10 cellular contexts compared by ENCODE assay signal in the genomic region with DNA sequence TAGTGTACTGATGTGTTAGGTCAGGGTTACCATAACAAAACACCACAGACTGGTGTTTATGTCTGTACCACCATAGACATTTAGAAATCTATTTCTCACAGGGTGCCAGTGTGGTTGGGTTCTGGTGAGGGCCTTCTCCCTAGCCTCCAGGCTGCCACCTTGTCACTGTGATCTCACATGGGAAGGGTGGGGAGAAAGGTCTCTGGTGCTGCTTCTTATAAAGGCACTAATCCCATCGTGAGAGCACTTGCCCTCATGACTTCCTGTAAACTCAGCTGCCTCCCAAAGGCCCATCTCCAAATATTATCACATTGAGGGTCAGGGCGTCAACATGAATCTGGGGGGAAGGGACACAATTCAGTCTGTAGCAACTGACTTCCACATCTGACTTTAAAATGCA. TPM values are rescaled to one million over a fixed set of nuclear protein-coding genes. Genes with fewer than 3 reads are reported as not detected.
DNase-seq lines count a peak whose midpoint lies in the region; ATAC-seq and TF ChIP-seq lines count a peak whose summit lies in the region.
"Had no signal": no experiment of that assay in that cellular context is flagged by ENCODE, and none has a peak within 500 bp of the region (broad histone marks: within the 10 kb centered on the region; RNA-seq: fewer than 3 reads in every experiment).

No MANE protein-coding gene starts in this region.

- POLR2A ChIA-PET in CD8-positive, alpha-beta memory T cell (lab: Charles Lee) = no interaction called here

- no peaks in the 10 kb centered on the region for H3K9me3 ChIP-seq in CD8-positive, alpha-beta memory T cell (ENCODE audit: low read length)
- H3K9me3 ChIP-seq in right atrium auricular region (no peaks in the 10 kb centered on the region), sigmoid colon (no peaks in the 10 kb centered on the region), ovary (no peaks in the 10 kb centered on the region)
- H3K9me3 ChIP-seq: SJSA1 had no signal

- TF ChIP-seq POLR2A in sigmoid colon (IDR thresholded peaks at IDR 0.05) = no peak
- TF ChIP-seq POLR2A in ovary (IDR thresholded peaks at IDR 0.05) = no peak

- H3K27me3 ChIP-seq in CD8-positive, alpha-beta memory T cell (ENCODE audit: insufficient read depth, low read length, poor library complexity, severe bottlenecking) = no peaks in the 10 kb centered on the region
- H3K27me3 ChIP-seq in right atrium auricular region = no peaks in the 10 kb centered on the region
- no peaks in the 10 kb centered on the region for H3K27me3 ChIP-seq in sigmoid colon
- H3K27me3 ChIP-seq in ovary = no peaks in the 10 kb centered on the region
- H3K27me3 ChIP-seq: SJSA1 had no signal

- TF ChIP-seq EP300 in sigmoid colon (IDR thresholded peaks at IDR 0.05) (no peak), ovary (IDR thresholded peaks at IDR 0.05) (no peak)

- CTCF ChIA-PET in CD8-positive, alpha-beta memory T cell (lab: Charles Lee) = interaction anchor here (1.1 to 2.4 kb wide), 2 partner anchors 10 to 1019 kb away, joined by 4 to 6 read pairs; no protein-coding TSS in a partner anchor

- H3K4me3 ChIP-seq in CD8-positive, alpha-beta memory T cell (ENCODE audit: low read length) = no peak overlapping the region
- H3K4me3 ChIP-seq in right atrium auricular region (no peak overlapping the region), sigmoid colon (no peak overlapping the region), ovary (no peak overlapping the region)
- H3K4me3 ChIP-seq: SJSA1 had no signal

- H3K27me3 Mint-ChIP-seq in CD8-positive, alpha-beta memory T cell = no peaks in the 10 kb centered on the region
- H3K27me3 Mint-ChIP-seq in activated T-helper 17 cell treated with anti-CD3 and anti-CD28 coated beads, Interleukin-2, amount 50 U/mL, for 72 hours = no peaks in the 10 kb centered on the region

- peaks cover 0 to 15% (median 0%) of the 10 kb centered on the region in 3 donors for H3K36me3 Mint-ChIP-seq in CD8-positive, alpha-beta memory T cell
- H3K36me3 Mint-ChIP-seq in activated T-helper 17 cell treated with anti-CD3 and anti-CD28 coated beads, Interleukin-2, amount 50 U/mL, for 72 hours (ENCODE audit: low read depth) = no peaks in the 10 kb centered on the region

- no peak for DNase-seq in CD8-positive, alpha-beta memory T cell
- DNase-seq in right atrium auricular region (ENCODE audit: low spot score) (no peak), sigmoid colon (peak; percentile 42), NCI-H774 (lab: John Stamatoyannopoulos, UW) (no peak), NOMO-1 (lab: John Stamatoyannopoulos, UW; ENCODE audit: unreplicated experiment in 2 of 2) (no peak), ovary (no peak), GM19238 (ENCODE audit: insufficient read length, low spot score) (no peak)
- DNase-seq: NCI-H187 treated with DMSO at 0.1 percent for 48 hours had no signal

- peaks cover 78 to 91% (median 91%) of the 10 kb centered on the region in 3 donors for H3K4me1 Mint-ChIP-seq in CD8-positive, alpha-beta memory T cell
- peaks cover 46% of the 10 kb centered on the region for H3K4me1 Mint-ChIP-seq in activated T-helper 17 cell treated with anti-CD3 and anti-CD28 coated beads, Interleukin-2, amount 50 U/mL, for 72 hours

- WGBS in sigmoid colon, 2 donors = 43 to 44% methylated on average over 2 of the region's 2 CpGs
- 37 to 47% (median 39%) methylated on average over 2 of the region's 2 CpGs for WGBS in ovary, 3 donors

- H3K36me3 ChIP-seq in CD8-positive, alpha-beta memory T cell (ENCODE audit: insufficient read depth, low read length) = no peaks in the 10 kb centered on the region
- H3K36me3 ChIP-seq in right atrium auricular region (no peaks in the 10 kb centered on the region), sigmoid colon (peaks cover 0 to 7% (median 0%) of the 10 kb centered on the region in 4 donors), ovary (no peaks in the 10 kb centered on the region)
- H3K36me3 ChIP-seq: SJSA1 had no signal

- H3K4me1 ChIP-seq in CD8-positive, alpha-beta memory T cell (ENCODE audit: insufficient read depth, low read length) = peaks cover 78% of the 10 kb centered on the region
- H3K4me1 ChIP-seq in right atrium auricular region (peaks cover 0 to 93% of the 10 kb centered on the region in 2 donors), sigmoid colon (peaks cover 0 to 91% (median 88%) of the 10 kb centered on the region in 4 donors), ovary (ENCODE audit: insufficient read depth) (peaks cover 20% of the 10 kb centered on the region)
- H3K4me1 ChIP-seq: SJSA1 had no signal

- TF ChIP-seq CTCF in right atrium auricular region (IDR thresholded peaks at IDR 0.05) (no peak), sigmoid colon (IDR thresholded peaks at IDR 0.05) (no peak), ovary (IDR thresholded peaks at IDR 0.05) (no peak)

- no peak overlapping the region for H3K27ac ChIP-seq in CD8-positive, alpha-beta memory T cell (ENCODE audit: low read depth, low read length)
- peak overlapping the region; percentile 83 to 95 for H3K27ac ChIP-seq in right atrium auricular region
- peak overlapping the region; percentile 75 to 89 (median 83) for H3K27ac ChIP-seq in sigmoid colon
- H3K27ac ChIP-seq in ovary = peak overlapping the region in 1 of 2 donors; percentile 28
- H3K27ac ChIP-seq: SJSA1 had no signal

- no peak for ATAC-seq in activated T-helper 17 cell treated with anti-CD3 and anti-CD28 coated beads, Interleukin-2, amount 50 U/mL, for 72 hours (replicated peaks)

- peak overlapping the region; percentile 72 to 91 (median 78) for H3K27ac Mint-ChIP-seq in CD8-positive, alpha-beta memory T cell
- H3K27ac Mint-ChIP-seq in activated T-helper 17 cell treated with anti-CD3 and anti-CD28 coated beads, Interleukin-2, amount 50 U/mL, for 72 hours = peak overlapping the region; percentile 81

- intact Hi-C loops in sigmoid colon (cut with DNase I) (loop anchor here (5.0 kb wide), 2 partner anchors 48 to 93 kb away; partner anchors contain the start of gene PIK3R1), ovary (cut with DNase I) (no loop called here)

- no peaks in the 10 kb centered on the region for H3K9me3 Mint-ChIP-seq in CD8-positive, alpha-beta memory T cell
- no peaks in the 10 kb centered on the region for H3K9me3 Mint-ChIP-seq in activated T-helper 17 cell treated with anti-CD3 and anti-CD28 coated beads, Interleukin-2, amount 50 U/mL, for 72 hours

- H3K4me3 Mint-ChIP-seq in CD8-positive, alpha-beta memory T cell = peak overlapping the region in 4 of 7 donors; percentile 29 to 69 (median 58)
- peak overlapping the region; percentile 35 for H3K4me3 Mint-ChIP-seq in activated T-helper 17 cell treated with anti-CD3 and anti-CD28 coated beads, Interleukin-2, amount 50 U/mL, for 72 hours

RNA-seq across cellular contexts. Expression of gene PIK3R1, which starts 49.8 kb away (rescaled TPM):
- total RNA-seq in CD8-positive, alpha-beta memory T cell = 10 to 100 TPM; 46.9 to 47.9 TPM
- polyA plus RNA-seq in CD8-positive, alpha-beta memory T cell = 75.9 TPM
- 10 to 100 TPM; 47.5 to 57.0 TPM for total RNA-seq in activated T-helper 17 cell treated with anti-CD3 and anti-CD28 coated beads, Interleukin-2, amount 50 U/mL, for 72 hours
- total RNA-seq in right atrium auricular region (10 to 100 TPM; 87.0 to 91.1 TPM), sigmoid colon (100 to 1,000 TPM; 177 to 227 (median 190) TPM), ovary (100 to 1,000 TPM in 3 of 7 donors, 10 to 100 TPM in 4; 59.5 to 206 (median 82.0) TPM)
- polyA plus RNA-seq in sigmoid colon (10 to 100 TPM in 2 of 3 donors, 1 to 10 TPM in 1; 9.2 to 28.5 (median 13.2) TPM), ovary (10 to 100 TPM; 25.2 to 78.2 TPM)
